8 cellular contexts compared by ENCODE assay signal in genomic region chr12:108629824-108630476, GRCh38. TPM values are rescaled to one million over a fixed set of nuclear protein-coding genes. Genes with fewer than 3 reads are reported as not detected.
A peak's percentile ranks its signal among the peaks of the same experiment; 100 is the strongest.
DNase-seq lines count a peak whose midpoint lies in the region; ATAC-seq lines count a peak whose summit lies in the region.

No MANE protein-coding gene starts in this region.

- H3K4me3 ChIP-seq in skeletal muscle cell (ENCODE audit: low read depth, low read length) = no peak overlapping the region

- ATAC-seq in activated CD8-positive, alpha-beta memory T cell treated with anti-CD3 and anti-CD28 coated beads, Interleukin-2, amount 10 ng/mL, durations not matched to agents 7 days and 5 days = peak; percentile 40

- CTCF ChIA-PET in activated CD8-positive, alpha-beta memory T cell treated with anti-CD3 and anti-CD28 coated beads, Interleukin-2, amount 10 ng/mL, durations not matched to agents 7 days and 5 days (lab: Charles Lee) = interaction anchor here (2.4 to 10.4 kb wide), 3 partner anchors 12 to 62 kb away, joined by 5 to 166 read pairs (median 32); no protein-coding TSS in a partner anchor

- H3K9me3 ChIP-seq in KOPT-K1 (ENCODE audit: insufficient read depth, low read length, poor library complexity, severe bottlenecking) = no peaks in the 10 kb centered on the region

- peaks cover 28% of the 10 kb centered on the region for H3K36me3 ChIP-seq in KOPT-K1 (ENCODE audit: insufficient read depth, low read length)

- DNase-seq in A172 (ENCODE audit: low spot score) (peak; percentile 94), fibroblast of gingiva (ENCODE audit: low read depth) (peak; percentile 71), skeletal muscle cell (ENCODE audit: low read depth) (peak; percentile 40), HuH-7.5 (ENCODE audit: low spot score) (no peak), DMS79 treated with DMSO at 0.1 percent for 48 hours (lab: John Stamatoyannopoulos, UW) (no peak), NCI-H1930 (lab: John Stamatoyannopoulos, UW) (no peak)
- DNase-seq in activated CD8-positive, alpha-beta memory T cell treated with anti-CD3 and anti-CD28 coated beads, Interleukin-2, amount 10 ng/mL, durations not matched to agents 7 days and 5 days = peak; percentile 85

- H3K9me3 Mint-ChIP-seq in activated CD8-positive, alpha-beta memory T cell treated with anti-CD3 and anti-CD28 coated beads, Interleukin-2, amount 10 ng/mL, durations not matched to agents 7 days and 5 days (ENCODE audit: low read depth) = no peaks in the 10 kb centered on the region

- H3K27ac Mint-ChIP-seq in activated CD8-positive, alpha-beta memory T cell treated with anti-CD3 and anti-CD28 coated beads, Interleukin-2, amount 10 ng/mL, durations not matched to agents 7 days and 5 days = peak overlapping the region; percentile 100

- peaks cover 59% of the 10 kb centered on the region for H3K4me1 Mint-ChIP-seq in activated CD8-positive, alpha-beta memory T cell treated with anti-CD3 and anti-CD28 coated beads, Interleukin-2, amount 10 ng/mL, durations not matched to agents 7 days and 5 days

- H3K36me3 Mint-ChIP-seq in activated CD8-positive, alpha-beta memory T cell treated with anti-CD3 and anti-CD28 coated beads, Interleukin-2, amount 10 ng/mL, durations not matched to agents 7 days and 5 days = peaks cover 62% of the 10 kb centered on the region

- peak overlapping the region; percentile 99 for H3K27ac ChIP-seq in KOPT-K1 (ENCODE audit: low read depth, low read length, poor library complexity, severe bottlenecking)

- H3K27me3 Mint-ChIP-seq in activated CD8-positive, alpha-beta memory T cell treated with anti-CD3 and anti-CD28 coated beads, Interleukin-2, amount 10 ng/mL, durations not matched to agents 7 days and 5 days = no peaks in the 10 kb centered on the region

- H3K4me3 Mint-ChIP-seq in activated CD8-positive, alpha-beta memory T cell treated with anti-CD3 and anti-CD28 coated beads, Interleukin-2, amount 10 ng/mL, durations not matched to agents 7 days and 5 days = peak overlapping the region; percentile 100

RNA-seq across cellular contexts. Expression of gene SELPLG, which starts 3.7 kb away (rescaled TPM):
- 1.2 and 2.4 TPM in 2 replicates for total RNA-seq in A172 (2014; rRNA removed; shearing (Covaris generic))
- total RNA-seq in activated CD8-positive, alpha-beta memory T cell treated with anti-CD3 and anti-CD28 coated beads, Interleukin-2, amount 10 ng/mL, durations not matched to agents 7 days and 5 days = 100 to 1,000 TPM; 148 to 184 TPM

RNA-seq across cellular contexts. Expression of gene TMEM119, which starts 32.1 kb away (rescaled TPM):
- total RNA-seq in A172 (2014; rRNA removed; shearing (Covaris generic)) = not detected in 2 replicates
- under 1 TPM; 0.16 to 0.20 TPM for total RNA-seq in activated CD8-positive, alpha-beta memory T cell treated with anti-CD3 and anti-CD28 coated beads, Interleukin-2, amount 10 ng/mL, durations not matched to agents 7 days and 5 days

Comparison
In these comparisons a context has a peak if more than half of its experiments do, and no peak if none do; other contexts are left out.
1. DNase-seq: peak in A172 (single experiment), activated CD8-positive, alpha-beta memory T cell treated with anti-CD3 and anti-CD28 coated beads, Interleukin-2, amount 10 ng/mL, durations not matched to agents 7 days and 5 days (single experiment), fibroblast of gingiva (single experiment) and skeletal muscle cell (single experiment); none in HuH-7.5 (single experiment), DMS79 treated with DMSO at 0.1 percent for 48 hours (single experiment) and NCI-H1930 (0 of 2).
2. RNA of gene SELPLG, which starts 3.7 kb away (total RNA-seq): 148 to 184 TPM in activated CD8-positive, alpha-beta memory T cell treated with anti-CD3 and anti-CD28 coated beads, Interleukin-2, amount 10 ng/mL, durations not matched to agents 7 days and 5 days; 1.2 to 2.4 TPM in A172; every median in the first group is over 10 times any median in the second.